Comparison of ENCODE assay signal across 1 cellular context in the genomic region with DNA sequence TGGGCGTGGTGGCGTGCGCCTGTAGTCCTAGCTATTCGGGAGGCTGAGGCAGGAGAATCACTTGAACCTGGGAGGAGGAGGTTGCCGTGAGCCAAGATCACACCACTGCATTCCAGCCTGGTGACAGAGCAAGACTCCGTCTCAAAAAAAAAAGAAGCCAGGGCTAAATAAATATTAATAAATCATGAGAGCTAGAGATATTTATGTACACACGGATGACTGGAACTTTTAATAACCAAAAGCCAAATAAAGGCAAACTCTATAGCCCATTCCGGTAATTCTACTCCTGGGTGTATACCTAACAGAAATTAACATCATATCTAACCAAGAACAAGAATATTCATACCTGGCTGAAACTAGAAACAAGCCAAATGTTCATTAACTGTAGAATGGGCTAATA.
TF ChIP-seq lines count a peak whose summit lies in the region.

No MANE protein-coding gene starts in this region.

TF ChIP-seq in K562, 482 proteins besides CTCF, POLR2A, EP300 and RAD21:
- TF ChIP-seq POLR2H (tag; IDR thresholded peaks at IDR 0.05; ENCODE audit: low read depth) (no peak), CC2D1A (IDR thresholded peaks at IDR 0.05) (no peak), KDM2B (CRISPR knock-in tag; IDR thresholded peaks at IDR 0.05) (no peak), PHTF2 (CRISPR knock-in tag; IDR thresholded peaks at IDR 0.05) (no peak), NR1H2 (CRISPR knock-in tag; IDR thresholded peaks at IDR 0.05) (no peak), PHF20 (IDR thresholded peaks at IDR 0.05; ENCODE audit: partially characterized antibody) (no peak), KAT7 (CRISPR knock-in tag; IDR thresholded peaks at IDR 0.05; ENCODE audit: borderline replicate concordance) (no peak)
- TF ChIP-seq, protein P1, sequence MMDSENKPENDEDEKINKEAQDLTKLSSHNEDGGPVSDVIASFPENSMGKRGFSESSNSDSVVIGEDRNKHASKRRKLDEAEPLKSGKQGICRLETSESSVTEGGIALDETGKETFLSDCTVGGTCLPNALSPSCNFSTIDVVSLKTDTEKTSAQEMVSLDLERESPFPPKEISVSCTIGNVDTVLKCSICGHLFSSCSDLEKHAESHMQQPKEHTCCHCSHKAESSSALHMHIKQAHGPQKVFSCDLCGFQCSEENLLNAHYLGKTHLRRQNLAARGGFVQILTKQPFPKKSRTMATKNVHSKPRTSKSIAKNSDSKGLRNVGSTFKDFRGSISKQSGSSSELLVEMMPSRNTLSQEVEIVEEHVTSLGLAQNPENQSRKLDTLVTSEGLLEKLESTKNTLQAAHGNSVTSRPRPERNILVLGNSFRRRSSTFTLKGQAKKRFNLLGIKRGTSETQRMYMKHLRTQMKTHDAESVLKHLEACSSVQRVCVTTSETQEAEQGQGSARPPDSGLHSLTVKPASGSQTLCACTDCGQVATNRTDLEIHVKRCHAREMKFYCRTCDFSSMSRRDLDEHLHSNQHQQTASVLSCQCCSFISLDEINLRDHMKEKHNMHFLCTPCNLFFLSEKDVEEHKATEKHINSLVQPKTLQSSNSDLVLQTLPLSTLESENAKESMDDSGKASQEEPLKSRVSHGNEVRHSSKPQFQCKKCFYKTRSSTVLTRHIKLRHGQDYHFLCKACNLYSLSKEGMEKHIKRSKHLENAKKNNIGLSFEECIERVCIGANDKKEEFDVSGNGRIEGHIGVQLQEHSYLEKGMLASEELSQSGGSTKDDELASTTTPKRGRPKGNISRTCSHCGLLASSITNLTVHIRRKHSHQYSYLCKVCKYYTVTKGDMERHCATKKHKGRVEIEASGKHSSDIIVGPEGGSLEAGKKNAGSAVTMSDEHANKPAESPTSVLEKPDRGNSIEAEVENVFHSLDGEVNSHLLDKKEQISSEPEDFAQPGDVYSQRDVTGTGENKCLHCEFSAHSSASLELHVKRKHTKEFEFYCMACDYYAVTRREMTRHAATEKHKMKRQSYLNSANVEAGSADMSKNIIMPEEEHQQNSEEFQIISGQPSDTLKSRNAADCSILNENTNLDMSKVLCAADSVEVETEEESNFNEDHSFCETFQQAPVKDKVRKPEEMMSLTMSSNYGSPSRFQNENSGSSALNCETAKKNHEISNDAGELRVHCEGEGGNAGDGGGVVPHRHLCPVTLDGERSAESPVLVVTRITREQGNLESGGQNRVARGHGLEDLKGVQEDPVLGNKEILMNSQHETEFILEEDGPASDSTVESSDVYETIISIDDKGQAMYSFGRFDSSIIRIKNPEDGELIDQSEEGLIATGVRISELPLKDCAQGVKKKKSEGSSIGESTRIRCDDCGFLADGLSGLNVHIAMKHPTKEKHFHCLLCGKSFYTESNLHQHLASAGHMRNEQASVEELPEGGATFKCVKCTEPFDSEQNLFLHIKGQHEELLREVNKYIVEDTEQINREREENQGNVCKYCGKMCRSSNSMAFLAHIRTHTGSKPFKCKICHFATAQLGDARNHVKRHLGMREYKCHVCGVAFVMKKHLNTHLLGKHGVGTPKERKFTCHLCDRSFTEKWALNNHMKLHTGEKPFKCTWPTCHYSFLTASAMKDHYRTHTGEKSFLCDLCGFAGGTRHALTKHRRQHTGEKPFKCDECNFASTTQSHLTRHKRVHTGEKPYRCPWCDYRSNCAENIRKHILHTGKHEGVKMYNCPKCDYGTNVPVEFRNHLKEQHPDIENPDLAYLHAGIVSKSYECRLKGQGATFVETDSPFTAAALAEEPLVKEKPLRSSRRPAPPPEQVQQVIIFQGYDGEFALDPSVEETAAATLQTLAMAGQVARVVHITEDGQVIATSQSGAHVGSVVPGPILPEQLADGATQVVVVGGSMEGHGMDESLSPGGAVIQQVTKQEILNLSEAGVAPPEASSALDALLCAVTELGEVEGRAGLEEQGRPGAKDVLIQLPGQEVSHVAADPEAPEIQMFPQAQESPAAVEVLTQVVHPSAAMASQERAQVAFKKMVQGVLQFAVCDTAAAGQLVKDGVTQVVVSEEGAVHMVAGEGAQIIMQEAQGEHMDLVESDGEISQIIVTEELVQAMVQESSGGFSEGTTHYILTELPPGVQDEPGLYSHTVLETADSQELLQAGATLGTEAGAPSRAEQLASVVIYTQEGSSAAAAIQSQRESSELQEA (IDR thresholded peaks at IDR 0.05; ENCODE audit: low read depth) = no peak
- TF ChIP-seq, protein P2, sequence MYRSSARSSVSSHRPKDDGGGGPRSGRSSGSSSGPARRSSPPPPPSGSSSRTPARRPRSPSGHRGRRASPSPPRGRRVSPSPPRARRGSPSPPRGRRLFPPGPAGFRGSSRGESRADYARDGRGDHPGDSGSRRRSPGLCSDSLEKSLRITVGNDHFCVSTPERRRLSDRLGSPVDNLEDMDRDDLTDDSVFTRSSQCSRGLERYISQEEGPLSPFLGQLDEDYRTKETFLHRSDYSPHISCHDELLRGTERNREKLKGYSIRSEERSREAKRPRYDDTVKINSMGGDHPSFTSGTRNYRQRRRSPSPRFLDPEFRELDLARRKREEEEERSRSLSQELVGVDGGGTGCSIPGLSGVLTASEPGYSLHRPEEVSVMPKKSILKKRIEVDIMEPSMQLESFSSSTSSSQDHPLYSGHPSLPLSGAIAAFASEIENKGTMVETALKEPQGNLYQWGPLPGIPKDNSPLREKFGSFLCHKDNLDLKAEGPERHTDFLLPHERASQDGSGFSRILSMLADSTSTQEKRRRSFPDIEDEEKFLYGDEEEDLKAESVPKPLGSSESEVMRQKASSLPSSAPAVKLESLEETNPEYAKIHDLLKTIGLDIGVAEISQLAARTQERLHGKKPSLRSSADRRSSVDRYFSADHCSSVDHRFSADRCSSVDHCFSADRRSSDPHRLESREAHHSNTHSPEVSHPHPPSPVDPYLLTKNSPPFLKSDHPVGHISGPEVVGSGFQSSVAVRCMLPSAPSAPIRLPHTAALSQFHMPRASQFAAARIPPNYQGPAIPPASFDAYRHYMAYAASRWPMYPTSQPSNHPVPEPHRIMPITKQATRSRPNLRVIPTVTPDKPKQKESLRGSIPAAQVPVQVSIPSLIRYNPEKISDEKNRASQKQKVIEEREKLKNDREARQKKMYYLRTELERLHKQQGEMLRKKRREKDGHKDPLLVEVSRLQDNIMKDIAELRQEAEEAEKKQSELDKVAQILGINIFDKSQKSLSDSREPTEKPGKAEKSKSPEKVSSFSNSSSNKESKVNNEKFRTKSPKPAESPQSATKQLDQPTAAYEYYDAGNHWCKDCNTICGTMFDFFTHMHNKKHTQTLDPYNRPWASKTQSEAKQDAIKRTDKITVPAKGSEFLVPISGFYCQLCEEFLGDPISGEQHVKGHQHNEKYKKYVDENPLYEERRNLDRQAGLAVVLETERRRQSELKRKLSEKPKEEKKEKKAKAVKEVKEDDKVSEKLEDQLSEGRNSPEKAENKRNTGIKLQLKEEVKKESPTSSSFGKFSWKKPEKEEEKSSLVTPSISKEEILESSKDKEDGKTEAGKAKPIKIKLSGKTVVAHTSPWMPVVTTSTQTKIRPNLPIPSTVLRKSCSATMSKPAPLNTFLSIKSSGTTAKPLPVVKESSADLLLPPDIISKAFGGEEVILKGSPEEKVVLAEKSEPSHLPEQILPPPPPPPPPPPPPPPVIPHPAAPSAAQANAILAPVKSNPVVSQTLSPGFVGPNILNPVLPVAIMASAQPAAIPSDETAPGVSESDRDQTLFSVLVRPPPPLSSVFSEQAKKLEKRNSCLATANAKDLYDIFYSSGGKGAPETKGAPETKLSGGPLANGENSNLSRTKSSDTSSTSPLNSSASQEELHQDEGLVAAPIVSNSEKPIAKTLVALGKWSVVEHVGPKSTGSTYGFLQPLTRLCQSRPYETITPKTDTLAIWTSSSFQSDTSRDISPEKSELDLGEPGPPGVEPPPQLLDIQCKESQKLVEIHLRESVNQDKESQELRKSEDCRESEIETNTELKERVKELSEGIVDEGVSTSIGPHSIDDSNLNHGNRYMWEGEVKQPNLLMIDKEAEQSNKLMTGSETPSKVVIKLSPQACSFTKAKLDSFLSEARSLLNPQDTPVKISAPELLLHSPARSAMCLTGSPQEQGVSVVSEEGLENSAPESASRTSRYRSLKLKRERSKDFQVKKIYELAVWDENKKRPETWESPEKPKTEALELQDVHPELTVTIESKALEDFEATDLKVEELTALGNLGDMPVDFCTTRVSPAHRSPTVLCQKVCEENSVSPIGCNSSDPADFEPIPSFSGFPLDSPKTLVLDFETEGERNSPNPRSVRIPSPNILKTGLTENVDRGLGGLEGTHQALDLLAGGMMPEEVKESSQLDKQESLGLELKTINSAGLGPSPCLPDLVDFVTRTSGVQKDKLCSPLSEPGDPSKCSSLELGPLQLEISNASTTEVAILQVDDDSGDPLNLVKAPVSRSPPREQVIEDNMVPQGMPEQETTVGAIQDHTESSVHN (IDR thresholded peaks at IDR 0.05; ENCODE audit: borderline replicate concordance in 1 of 2, low read depth in 1 of 2) = no peak
- TF ChIP-seq, protein P3, sequence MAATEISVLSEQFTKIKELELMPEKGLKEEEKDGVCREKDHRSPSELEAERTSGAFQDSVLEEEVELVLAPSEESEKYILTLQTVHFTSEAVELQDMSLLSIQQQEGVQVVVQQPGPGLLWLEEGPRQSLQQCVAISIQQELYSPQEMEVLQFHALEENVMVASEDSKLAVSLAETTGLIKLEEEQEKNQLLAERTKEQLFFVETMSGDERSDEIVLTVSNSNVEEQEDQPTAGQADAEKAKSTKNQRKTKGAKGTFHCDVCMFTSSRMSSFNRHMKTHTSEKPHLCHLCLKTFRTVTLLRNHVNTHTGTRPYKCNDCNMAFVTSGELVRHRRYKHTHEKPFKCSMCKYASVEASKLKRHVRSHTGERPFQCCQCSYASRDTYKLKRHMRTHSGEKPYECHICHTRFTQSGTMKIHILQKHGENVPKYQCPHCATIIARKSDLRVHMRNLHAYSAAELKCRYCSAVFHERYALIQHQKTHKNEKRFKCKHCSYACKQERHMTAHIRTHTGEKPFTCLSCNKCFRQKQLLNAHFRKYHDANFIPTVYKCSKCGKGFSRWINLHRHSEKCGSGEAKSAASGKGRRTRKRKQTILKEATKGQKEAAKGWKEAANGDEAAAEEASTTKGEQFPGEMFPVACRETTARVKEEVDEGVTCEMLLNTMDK (IDR thresholded peaks at IDR 0.05; ENCODE audit: borderline replicate concordance, insufficient read depth, low read depth, low read length, poor library complexity, severe bottlenecking) = no peak
- TF ChIP-seq, protein P4, sequence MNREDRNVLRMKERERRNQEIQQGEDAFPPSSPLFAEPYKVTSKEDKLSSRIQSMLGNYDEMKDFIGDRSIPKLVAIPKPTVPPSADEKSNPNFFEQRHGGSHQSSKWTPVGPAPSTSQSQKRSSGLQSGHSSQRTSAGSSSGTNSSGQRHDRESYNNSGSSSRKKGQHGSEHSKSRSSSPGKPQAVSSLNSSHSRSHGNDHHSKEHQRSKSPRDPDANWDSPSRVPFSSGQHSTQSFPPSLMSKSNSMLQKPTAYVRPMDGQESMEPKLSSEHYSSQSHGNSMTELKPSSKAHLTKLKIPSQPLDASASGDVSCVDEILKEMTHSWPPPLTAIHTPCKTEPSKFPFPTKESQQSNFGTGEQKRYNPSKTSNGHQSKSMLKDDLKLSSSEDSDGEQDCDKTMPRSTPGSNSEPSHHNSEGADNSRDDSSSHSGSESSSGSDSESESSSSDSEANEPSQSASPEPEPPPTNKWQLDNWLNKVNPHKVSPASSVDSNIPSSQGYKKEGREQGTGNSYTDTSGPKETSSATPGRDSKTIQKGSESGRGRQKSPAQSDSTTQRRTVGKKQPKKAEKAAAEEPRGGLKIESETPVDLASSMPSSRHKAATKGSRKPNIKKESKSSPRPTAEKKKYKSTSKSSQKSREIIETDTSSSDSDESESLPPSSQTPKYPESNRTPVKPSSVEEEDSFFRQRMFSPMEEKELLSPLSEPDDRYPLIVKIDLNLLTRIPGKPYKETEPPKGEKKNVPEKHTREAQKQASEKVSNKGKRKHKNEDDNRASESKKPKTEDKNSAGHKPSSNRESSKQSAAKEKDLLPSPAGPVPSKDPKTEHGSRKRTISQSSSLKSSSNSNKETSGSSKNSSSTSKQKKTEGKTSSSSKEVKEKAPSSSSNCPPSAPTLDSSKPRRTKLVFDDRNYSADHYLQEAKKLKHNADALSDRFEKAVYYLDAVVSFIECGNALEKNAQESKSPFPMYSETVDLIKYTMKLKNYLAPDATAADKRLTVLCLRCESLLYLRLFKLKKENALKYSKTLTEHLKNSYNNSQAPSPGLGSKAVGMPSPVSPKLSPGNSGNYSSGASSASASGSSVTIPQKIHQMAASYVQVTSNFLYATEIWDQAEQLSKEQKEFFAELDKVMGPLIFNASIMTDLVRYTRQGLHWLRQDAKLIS (CRISPR knock-in tag; IDR thresholded peaks at IDR 0.05) = no peak
